Comparison of ENCODE assay signal across 8 cellular contexts in genomic region chr2:183124957-183125255, GRCh38. TPM values are rescaled to one million over a fixed set of nuclear protein-coding genes. Genes with fewer than 3 reads are reported as not detected.
DNase-seq lines count a peak whose midpoint lies in the region; ATAC-seq lines count a peak whose summit lies in the region.

No MANE protein-coding gene starts in this region.

- H3K79me2 ChIP-seq in ACC112 (ENCODE audit: control insufficient read depth, insufficient read depth, low read length, unreplicated experiment) = peaks cover 50% of the 10 kb centered on the region

- H3K4me1 ChIP-seq in ACC112 (ENCODE audit: control insufficient read depth, insufficient read depth, low read length, unreplicated experiment) (peaks cover 16% of the 10 kb centered on the region), HUES64 (ENCODE audit: insufficient read depth, low read length) (peaks cover 8% of the 10 kb centered on the region), mucosa of stomach (ENCODE audit: control insufficient read depth, insufficient read depth, low read length) (no peaks in the 10 kb centered on the region)

- no peak for DNase-seq in central memory CD8-positive, alpha-beta T cell (ENCODE audit: low spot score in 2 of 2)
- DNase-seq in HuH-7.5 (ENCODE audit: low spot score) (no peak), COR-L47 (lab: John Stamatoyannopoulos, UW) (no peak)
- no peak for DNase-seq in activated CD4-positive, alpha-beta T cell treated with anti-CD3 and anti-CD28 coated beads for 1 hour

- peak overlapping the region; percentile 91 for H3K27ac Mint-ChIP-seq in central memory CD8-positive, alpha-beta T cell (ENCODE audit: low read depth)

- H3K36me3 Mint-ChIP-seq in central memory CD8-positive, alpha-beta T cell (ENCODE audit: insufficient read depth) = peaks cover 11% of the 10 kb centered on the region

- peak overlapping the region; percentile 92 for H3K9ac ChIP-seq in HUES64 (ENCODE audit: low read depth, low read length)
- peak overlapping the region; percentile 75 for H3K9ac ChIP-seq in mucosa of stomach (ENCODE audit: low read length)

- peak overlapping the region; percentile 98 for H2AFZ ChIP-seq in ACC112 (ENCODE audit: low read length, unreplicated experiment)

- no peaks in the 10 kb centered on the region; the same call in 1 of the 2 replicates for H3K36me3 ChIP-seq in ACC112 (ENCODE audit: insufficient read depth, low read length)
- H3K36me3 ChIP-seq in HUES64 (ENCODE audit: insufficient read depth, low read length) = peaks cover 19% of the 10 kb centered on the region
- H3K36me3 ChIP-seq in mucosa of stomach (ENCODE audit: control insufficient read depth, insufficient read depth, low read length) = no peaks in the 10 kb centered on the region

- ATAC-seq in central memory CD8-positive, alpha-beta T cell (replicated peaks; ENCODE audit: extremely low read depth, poor library complexity, severe bottlenecking) = no peak
- ATAC-seq in HG03432 (IDR thresholded peaks at IDR 0.05; ENCODE audit: unreplicated experiment) = no peak

- H3K9me3 Mint-ChIP-seq in central memory CD8-positive, alpha-beta T cell = no peaks in the 10 kb centered on the region

- 1% methylated on average over 10 of the region's 10 CpGs for WGBS in HUES64

- H3K9me3 ChIP-seq in HUES64 (ENCODE audit: insufficient read depth, low read depth, low read length) (no peaks in the 10 kb centered on the region), mucosa of stomach (ENCODE audit: control insufficient read depth, low read length) (no peaks in the 10 kb centered on the region)

- peaks cover 25% of the 10 kb centered on the region for H3K27me3 Mint-ChIP-seq in central memory CD8-positive, alpha-beta T cell

- peaks cover 22% of the 10 kb centered on the region for H3K4me1 Mint-ChIP-seq in central memory CD8-positive, alpha-beta T cell

- H3K27ac ChIP-seq in ACC112 (ENCODE audit: low read depth, low read length) = peak overlapping the region; percentile 80
- peak overlapping the region; percentile 96 for H3K27ac ChIP-seq in HUES64 (ENCODE audit: low read depth, low read length)

- H3K4me3 ChIP-seq in ACC112 (ENCODE audit: low read depth, low read length) = peak overlapping the region; percentile 99
- peak overlapping the region; percentile 73 for H3K4me3 ChIP-seq in HUES64 (ENCODE audit: low read length)
- peak overlapping the region; percentile 43 for H3K4me3 ChIP-seq in mucosa of stomach (ENCODE audit: low read length)

- peak overlapping the region; percentile 88 for H3K4me3 Mint-ChIP-seq in central memory CD8-positive, alpha-beta T cell

- H3K27me3 ChIP-seq in ACC112 (ENCODE audit: insufficient read depth, low read length) (no peaks in the 10 kb centered on the region), HUES64 (ENCODE audit: insufficient read depth, low read length) (no peaks in the 10 kb centered on the region), mucosa of stomach (ENCODE audit: control insufficient read depth, insufficient read depth, low read length) (no peaks in the 10 kb centered on the region)

RNA-seq across cellular contexts. Expression of gene NUP35, which starts 0.7 kb away (rescaled TPM):
- 34.7 TPM for polyA plus RNA-seq in HUES64 (2013, experiment 1 of 2)
- polyA plus RNA-seq in HUES64 (2013, experiment 2 of 2) = 34.0 TPM

RNA-seq across cellular contexts. Expression of gene DUSP19, which starts 46.4 kb away (rescaled TPM):
- polyA plus RNA-seq in HUES64 (2013, experiment 1 of 2) = 0.55 TPM
- 0.70 TPM for polyA plus RNA-seq in HUES64 (2013, experiment 2 of 2)

Comparison
In these comparisons a context has a peak if more than half of its experiments do, and no peak if none do; other contexts are left out.
1. H3K4me3 ChIP-seq: peak in every context shown above with its lines; median percentile 99 in ACC112; 73 in HUES64; 43 in mucosa of stomach.